Comparison of ENCODE assay signal across 8 cellular contexts in genomic region chr3:70064194-70064787, GRCh38.
DNase-seq lines count a peak whose midpoint lies in the region; ATAC-seq and TF ChIP-seq lines count a peak whose summit lies in the region.

No MANE protein-coding gene starts in this region.

- H2BK15ac ChIP-seq in mesenchymal stem cell (ENCODE audit: low read depth, poor library complexity, severe bottlenecking) = no peak overlapping the region

- H3K27me3 Mint-ChIP-seq in CD4-positive, CD25-positive, alpha-beta regulatory T cell = peaks cover 4% of the 10 kb centered on the region

- H2BK12ac ChIP-seq in mesenchymal stem cell (ENCODE audit: low read length in 2 of 2) = no peak overlapping the region

- no peak overlapping the region for H2BK5ac ChIP-seq in mesenchymal stem cell (ENCODE audit: low read depth, low read length, poor library complexity, severe bottlenecking)

- no peak overlapping the region for H3K27ac Mint-ChIP-seq in CD4-positive, CD25-positive, alpha-beta regulatory T cell

- no peaks in the 10 kb centered on the region for H3K79me1 ChIP-seq in mesenchymal stem cell (replicated peaks; ENCODE audit: low read length, poor library complexity, severe bottlenecking)

- no peaks in the 10 kb centered on the region for H3K9me3 Mint-ChIP-seq in CD4-positive, CD25-positive, alpha-beta regulatory T cell

- no peak overlapping the region for H3K23ac ChIP-seq in mesenchymal stem cell (ENCODE audit: low read length in 2 of 2)

- no peak overlapping the region for H2BK120ac ChIP-seq in mesenchymal stem cell (ENCODE audit: low read depth, low read length)

- no peak overlapping the region for H3K9ac ChIP-seq in mesenchymal stem cell (ENCODE audit: low read length)

- H4K91ac ChIP-seq in mesenchymal stem cell (ENCODE audit: low read length) = no peak overlapping the region

- no peak overlapping the region for H2AK5ac ChIP-seq in mesenchymal stem cell (ENCODE audit: low read length, severe bottlenecking)

- TF ChIP-seq CTCF in cardiac fibroblast (IDR thresholded peaks at IDR 0.05; ENCODE audit: low read depth, low read length) = peak; percentile 64

- no peaks in the 10 kb centered on the region for H3K4me1 ChIP-seq in CD4-positive, CD25-positive, alpha-beta regulatory T cell (ENCODE audit: control insufficient read depth, insufficient read depth, low read length, poor library complexity, severe bottlenecking)
- no peaks in the 10 kb centered on the region for H3K4me1 ChIP-seq in mesenchymal stem cell (ENCODE audit: control insufficient read depth, insufficient read depth, low read depth, low read length)

- ATAC-seq in CD4-positive, CD25-positive, alpha-beta regulatory T cell (ENCODE audit: low read depth in 2 of 2) = no peak
- peak; percentile 58 for ATAC-seq in GM18868 (IDR thresholded peaks at IDR 0.05; ENCODE audit: unreplicated experiment)
- ATAC-seq in GM21619 (IDR thresholded peaks at IDR 0.05; ENCODE audit: unreplicated experiment) = no peak
- no peak for ATAC-seq in HG03280 (IDR thresholded peaks at IDR 0.05; ENCODE audit: unreplicated experiment)

- no peak overlapping the region for H3K4me2 ChIP-seq in mesenchymal stem cell (ENCODE audit: low read length, poor library complexity, severe bottlenecking)

- H3K9me3 ChIP-seq in CD4-positive, CD25-positive, alpha-beta regulatory T cell (ENCODE audit: control insufficient read depth in 2 of 2, low read length in 2 of 2) = no peaks in the 10 kb centered on the region
- no peaks in the 10 kb centered on the region for H3K9me3 ChIP-seq in mesenchymal stem cell (ENCODE audit: control insufficient read depth, low read length)

- H3K27ac ChIP-seq in CD4-positive, CD25-positive, alpha-beta regulatory T cell (ENCODE audit: insufficient read depth, low read length, poor library complexity, severe bottlenecking) = no peak overlapping the region
- no peak overlapping the region for H3K27ac ChIP-seq in mesenchymal stem cell (ENCODE audit: low read length, poor library complexity, severe bottlenecking)

- peak in 2 of 3 donors; percentile 5 to 21 for DNase-seq in CD4-positive, CD25-positive, alpha-beta regulatory T cell
- DNase-seq in NCI-H2171 treated with DMSO at 0.1 percent for 48 hours (lab: John Stamatoyannopoulos, UW) (peak; percentile 37), cardiac fibroblast (ENCODE audit: low read depth in 2 of 2) (peak; percentile 54 to 64), mesenchymal stem cell (peak; percentile 44), DMS79 treated with DMSO at 0.1 percent for 48 hours (lab: John Stamatoyannopoulos, UW) (no peak)

- H3K4me1 Mint-ChIP-seq in CD4-positive, CD25-positive, alpha-beta regulatory T cell = no peaks in the 10 kb centered on the region

- H3K14ac ChIP-seq in mesenchymal stem cell (ENCODE audit: low read length in 2 of 2) = no peak overlapping the region

- no peak overlapping the region for H3K4me3 ChIP-seq in CD4-positive, CD25-positive, alpha-beta regulatory T cell (ENCODE audit: low read depth, low read length)
- no peak overlapping the region for H3K4me3 ChIP-seq in cardiac fibroblast (replicated peaks in 1 of 2; ENCODE audit: low read depth in 2 of 2, low read length in 2 of 2)
- H3K4me3 ChIP-seq in mesenchymal stem cell (ENCODE audit: insufficient read depth in 1 of 2, low read depth in 1 of 2, low read length in 2 of 2) = no peak overlapping the region

- H3K4ac ChIP-seq in mesenchymal stem cell (ENCODE audit: low read depth in 1 of 2, low read length in 2 of 2) = no peak overlapping the region

- WGBS in mesenchymal stem cell = 49% methylated on average over 3 of the region's 5 CpGs

- H3K4me3 Mint-ChIP-seq in CD4-positive, CD25-positive, alpha-beta regulatory T cell = no peak overlapping the region

- H2AFZ ChIP-seq in mesenchymal stem cell (ENCODE audit: low read depth, low read length) = no peak overlapping the region

- H4K8ac ChIP-seq in mesenchymal stem cell (ENCODE audit: low read length) = no peak overlapping the region

- H3K36me3 Mint-ChIP-seq in CD4-positive, CD25-positive, alpha-beta regulatory T cell = no peaks in the 10 kb centered on the region

- no peak overlapping the region for H3K18ac ChIP-seq in mesenchymal stem cell (ENCODE audit: low read depth in 1 of 2, low read length in 2 of 2)

- no peaks in the 10 kb centered on the region for H3K27me3 ChIP-seq in CD4-positive, CD25-positive, alpha-beta regulatory T cell (ENCODE audit: control insufficient read depth, insufficient read depth, low read length)
- peaks cover 10 to 32% of the 10 kb centered on the region in 2 experiments for H3K27me3 ChIP-seq in mesenchymal stem cell (ENCODE audit: control insufficient read depth in 1 of 2, insufficient read depth in 1 of 2, low read length in 2 of 2)

- H3K36me3 ChIP-seq in CD4-positive, CD25-positive, alpha-beta regulatory T cell (ENCODE audit: control insufficient read depth, insufficient read depth, low read length) = no peaks in the 10 kb centered on the region
- no peaks in the 10 kb centered on the region for H3K36me3 ChIP-seq in mesenchymal stem cell (ENCODE audit: control insufficient read depth in 1 of 2, insufficient read depth in 2 of 2, low read depth in 1 of 2, low read length in 2 of 2)
